27 cellular contexts compared by ENCODE assay signal in the genomic region with DNA sequence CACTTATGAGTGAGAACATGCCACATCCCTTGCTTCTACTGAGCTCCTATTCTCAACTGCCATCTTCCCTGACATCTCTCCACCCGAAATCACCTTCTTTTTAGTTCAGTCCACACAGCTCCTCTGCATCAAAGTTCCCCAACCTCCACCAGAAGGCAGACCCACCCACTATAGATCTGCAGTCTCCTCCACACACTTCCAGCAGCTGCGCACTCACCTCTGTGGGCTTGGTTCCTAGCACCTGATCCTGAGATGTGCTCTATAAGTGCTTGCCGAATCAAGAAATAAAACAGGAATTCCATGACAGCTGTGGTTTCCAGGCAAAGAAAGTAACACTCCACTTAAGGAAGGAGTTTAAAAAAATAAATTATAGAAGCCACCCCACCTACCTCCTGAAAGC.
"Had no signal": no experiment of that assay in that cellular context is flagged by ENCODE, and none has a peak within 500 bp of the region (broad histone marks: within the 10 kb centered on the region; RNA-seq: fewer than 3 reads in every experiment).

No MANE protein-coding gene starts in this region.

- H3K27me3 ChIP-seq: left lung, right atrium auricular region, right lobe of liver, suprapubic skin, tibial artery, upper lobe of right lung had no signal

- H3K9me3 Mint-ChIP-seq: immature natural killer cell; naive thymus-derived CD8-positive, alpha-beta T cell; nephron; neural crest cell; stimulated activated naive CD8-positive, alpha-beta T cell treated with anti-CD3 and anti-CD28 coated beads, Interleukin-15, Interleukin-2, amounts not matched to agents 100 ng/mL and 50 ng/mL, for 24 hours had no signal

- H3K4me1 ChIP-seq: lower lobe of right lung, parathyroid adenoma, psoas muscle, right atrium auricular region, right lobe of liver, suprapubic skin, tibial artery, upper lobe of right lung had no signal

- H3K9me3 ChIP-seq: left lung, lower lobe of right lung, psoas muscle, right atrium auricular region, right lobe of liver, suprapubic skin, thoracic aorta, tibial artery, upper lobe of right lung had no signal

- H3K27ac ChIP-seq: left lung, lower lobe of right lung, parathyroid adenoma, psoas muscle, right atrium auricular region, right lobe of liver, suprapubic skin, thoracic aorta, tibial artery, upper lobe of right lung had no signal

- H3K27me3 Mint-ChIP-seq: naive thymus-derived CD8-positive, alpha-beta T cell; stimulated activated naive CD8-positive, alpha-beta T cell treated with anti-CD3 and anti-CD28 coated beads, Interleukin-15, Interleukin-2, amounts not matched to agents 100 ng/mL and 50 ng/mL, for 24 hours had no signal

- H3K4me1 Mint-ChIP-seq: nephron, neural crest cell had no signal

- DNase-seq: hypothalamus; immature natural killer cell; kidney; left colon; left lung; lower lobe of right lung; mammary epithelial cell; mesenchymal stem cell; naive thymus-derived CD8-positive, alpha-beta T cell; psoas muscle; right lobe of liver; stimulated activated CD4-positive, alpha-beta T cell treated with anti-CD3 and anti-CD28 coated beads, Interleukin-1b, Interleukin-23, amount 100 ng/mL, for 48 hours; stimulated activated CD4-positive, alpha-beta T cell treated with anti-CD3 and anti-CD28 coated beads, Interleukin-2, amount 100 ng/mL, for 48 hours; stimulated activated CD4-positive, alpha-beta T cell treated with anti-CD3 and anti-CD28 coated beads, Interleukin-4, amount 100 ng/mL, for 4 hours; stimulated activated CD8-positive, alpha-beta memory T cell treated with anti-CD3 and anti-CD28 coated beads, Interleukin-4, amount 100 ng/mL, for 48 hours; stimulated activated naive CD4-positive, alpha-beta T cell; tibial artery; trophoblast cell; upper lobe of right lung had no signal

- H3K27ac Mint-ChIP-seq: nephron; stimulated activated naive CD8-positive, alpha-beta T cell treated with anti-CD3 and anti-CD28 coated beads, Interleukin-15, Interleukin-2, amounts not matched to agents 100 ng/mL and 50 ng/mL, for 24 hours had no signal

- H3K4me3 Mint-ChIP-seq: immature natural killer cell; naive thymus-derived CD8-positive, alpha-beta T cell; nephron; neural crest cell; stimulated activated naive CD8-positive, alpha-beta T cell treated with anti-CD3 and anti-CD28 coated beads, Interleukin-15, Interleukin-2, amounts not matched to agents 100 ng/mL and 50 ng/mL, for 24 hours had no signal

- ATAC-seq: left colon; left lung; lower lobe of right lung; naive thymus-derived CD8-positive, alpha-beta T cell; psoas muscle; upper lobe of right lung had no signal

- H3K4me3 ChIP-seq: left lung, lower lobe of right lung, psoas muscle, right atrium auricular region, right lobe of liver, smooth muscle cell, suprapubic skin, thoracic aorta, tibial artery, upper lobe of right lung had no signal
